ENCODE assay signal across 8 cellular contexts in the genomic region with DNA sequence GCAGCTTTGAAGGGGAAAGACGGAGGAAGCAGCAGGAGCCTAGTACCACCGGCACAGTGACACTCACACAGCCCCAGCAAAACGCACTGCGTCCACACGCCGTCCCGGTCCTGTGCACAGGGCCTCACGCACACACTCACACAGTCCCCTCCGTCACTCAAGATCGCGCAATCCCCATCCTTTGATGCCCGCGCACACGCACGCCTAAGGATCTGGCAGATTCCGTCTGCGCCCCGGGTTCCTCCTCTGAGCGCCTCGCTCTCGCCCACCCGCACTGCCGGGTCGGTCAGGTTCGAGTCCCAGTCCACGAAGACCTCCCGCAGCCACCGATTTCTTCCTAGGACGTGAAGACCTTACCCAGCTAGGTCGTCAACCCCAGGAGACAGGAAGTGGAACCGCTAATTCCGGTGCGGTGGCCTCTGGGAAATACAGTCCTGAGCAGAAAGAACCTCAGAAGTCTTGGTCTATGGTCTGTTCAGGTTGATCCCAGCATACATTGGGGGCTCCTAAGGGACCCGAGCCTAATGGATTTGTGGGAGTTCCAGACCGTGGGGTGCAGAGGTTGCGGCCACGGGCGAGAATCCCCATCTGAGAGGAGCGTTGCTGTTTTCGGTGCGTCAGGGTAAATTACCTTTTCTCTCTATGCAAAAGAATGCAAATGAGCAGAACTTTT. TPM values are rescaled to one million over a fixed set of nuclear protein-coding genes. Genes with fewer than 3 reads are reported as not detected.
DNase-seq lines count a peak whose midpoint lies in the region; ATAC-seq and TF ChIP-seq lines count a peak whose summit lies in the region.

A gene (minus strand): TSS at position 400 of the 673 bp plus-strand sequence. CDS start 5,899 bp downstream, outside the sequence.

- peaks cover 43% of the 10 kb centered on the region for H3K79me2 ChIP-seq in Loucy (ENCODE audit: insufficient read depth, low read length)

- peak within 1 kb of the TSS; percentile 97 for H2AFZ ChIP-seq in Loucy (ENCODE audit: low read length)

- peaks cover 35% of the 10 kb centered on the region for H3K4me1 ChIP-seq in Loucy (ENCODE audit: insufficient read depth, low read length, poor library complexity, severe bottlenecking)

- peaks cover 3% of the 10 kb centered on the region; the same call in 1 of the 2 replicates for H3K9me3 ChIP-seq in Loucy (ENCODE audit: insufficient read depth, low read depth, low read length)

- ATAC-seq in GM21737 (IDR thresholded peaks at IDR 0.05; ENCODE audit: unreplicated experiment): peak; percentile 72

- H4K20me1 ChIP-seq in Loucy (ENCODE audit: insufficient read depth, low read length, poor library complexity, severe bottlenecking): peaks cover 6% of the 10 kb centered on the region

- peak within 1 kb of the TSS; percentile 72 for H3K9ac ChIP-seq in Loucy (ENCODE audit: low read depth, low read length, poor library complexity, severe bottlenecking)

- peaks cover 27% of the 10 kb centered on the region for H3K27me3 ChIP-seq in Loucy (ENCODE audit: insufficient read depth, low read length, poor library complexity, severe bottlenecking)

- in situ Hi-C loops in SK-MEL-5 (cut with HindIII; ENCODE audit: low pct_unique_long_range_greater_than_20kb, low sequenced_read_pairs): no loop called here

- no peak for TF ChIP-seq CTCF in Loucy (conservative IDR thresholded peaks at IDR 0.05; ENCODE audit: low read length)

- DNase-seq in DMS 273 treated with DMSO at 0.1 percent for 48 hours (lab: John Stamatoyannopoulos, UW) (peak; percentile 24), SK-MEL-5 (ENCODE audit: low read depth, low spot score) (peak; percentile 61), glomerular endothelial cell (ENCODE audit: extremely low read depth, low read depth, low spot score) (no peak), nucleus accumbens (lab: John Stamatoyannopoulos, UW) (peak in 55 of 56 donors; percentile 1 to 89 (median 61)), superior temporal gyrus (ENCODE audit: extremely low spot score) (peak; percentile 90)
- DNase-seq in activated naive CD4-positive, alpha-beta T cell (lab: John Stamatoyannopoulos, UW): peak; percentile 32 to 51 (median 38)

- no peaks in the 10 kb centered on the region for H3K9me2 ChIP-seq in Loucy (replicated peaks; ENCODE audit: low read depth, low read length)

- H3K36me3 ChIP-seq in Loucy (ENCODE audit: insufficient read depth, low read length): no peaks in the 10 kb centered on the region

- peak within 1 kb of the TSS; percentile 83 for H3K4me3 ChIP-seq in Loucy (ENCODE audit: low read length, poor library complexity, severe bottlenecking)

- H3F3A ChIP-seq in Loucy (ENCODE audit: low read depth): no peaks in the 10 kb centered on the region

- H3K4me2 ChIP-seq in Loucy (ENCODE audit: low read depth, low read length, poor library complexity, severe bottlenecking): peak within 1 kb of the TSS; percentile 93

RNA-seq across cellular contexts. Expression of the gene that starts here (rescaled TPM):
- total RNA-seq in SK-MEL-5 (2014; rRNA removed; shearing (Covaris generic)): 5.2 and 5.9 TPM in 2 replicates
- 2.4 and 13.1 TPM in 2 replicates for polyA plus RNA-seq in SK-MEL-5 (2015; cell fraction: cytosol; rRNA removed)
- polyA plus RNA-seq in SK-MEL-5 (2015; cell fraction: nucleus; rRNA removed): 16.1 and 31.7 TPM in 2 replicates
- total RNA-seq in glomerular endothelial cell: 7.7 and 11.3 TPM in 2 replicates
